Comparison of ENCODE assay signal across 11 cellular contexts in the genomic region with DNA sequence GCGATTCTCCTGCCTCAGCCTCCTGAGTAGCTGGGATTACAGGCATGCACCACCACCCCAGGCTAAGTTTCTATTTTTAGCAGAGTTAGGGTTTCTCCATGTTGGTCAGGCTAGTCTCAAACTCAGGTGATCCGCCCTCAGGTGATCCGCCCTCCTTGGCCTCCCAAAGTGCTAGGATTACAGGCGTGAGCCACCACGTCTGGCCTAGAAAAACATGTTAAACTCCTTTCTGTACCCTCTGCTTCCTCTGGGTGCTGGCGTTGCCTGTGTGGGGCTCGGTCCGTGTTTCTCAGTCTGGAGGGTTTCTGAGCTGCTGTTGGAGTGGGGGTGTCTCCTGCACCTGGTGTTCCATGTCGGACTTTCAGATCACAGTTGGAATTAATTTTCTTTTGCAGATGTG.
"Had no signal": no experiment of that assay in that cellular context is flagged by ENCODE, and none has a peak within 500 bp of the region (broad histone marks: within the 10 kb centered on the region; RNA-seq: fewer than 3 reads in every experiment).

No MANE protein-coding gene starts in this region.

- H3K4me3 ChIP-seq: smooth muscle cell, transverse colon had no signal

- H3K36me3 ChIP-seq: transverse colon had no signal

- H3K27me3 ChIP-seq: transverse colon had no signal

- DNase-seq: activated B cell treated with CpG ODN at 0.5 μM for 24 hours; activated CD4-positive, alpha-beta T cell treated with anti-CD3 and anti-CD28 coated beads, Interleukin-2, amount 10 ng/mL, durations not matched to agents 24 days and 14 days; activated naive CD4-positive, alpha-beta T cell treated with anti-CD3 and anti-CD28 coated beads, Interleukin-2, amount 10 ng/mL, durations not matched to agents 7 days and 5 days; dermis blood vessel endothelial cell; mesenchymal stem cell; SK-N-SH; stimulated activated naive B cell treated with anti-CD40 and anti-IgM and Interleukin-4, amounts not matched to agents 10 μg/mL and 1 μg/mL and 100 μg/mL, for 72 hours; T-helper 1 cell; transverse colon had no signal

- H3K9me3 ChIP-seq: SK-N-SH, transverse colon had no signal

- ATAC-seq: left colon; stimulated activated naive B cell treated with anti-CD40 and anti-IgM and Interleukin-4, amounts not matched to agents 10 μg/mL and 1 μg/mL and 100 μg/mL, for 72 hours had no signal
